ENCODE assay signal across 27 cellular contexts in genomic region chr2:157867703-157868102, GRCh38. TPM values are rescaled to one million over a fixed set of nuclear protein-coding genes. Genes with fewer than 3 reads are reported as not detected.
A peak's percentile ranks its signal among the peaks of the same experiment; 100 is the strongest.
DNase-seq lines count a peak whose midpoint lies in the region; ATAC-seq, FAIRE-seq and TF ChIP-seq lines count a peak whose summit lies in the region.
"Had no signal": no experiment of that assay in that cellular context is flagged by ENCODE, and none has a peak within 500 bp of the region (broad histone marks: within the 10 kb centered on the region; RNA-seq: fewer than 3 reads in every experiment).

No MANE protein-coding gene starts in this region.

- BruUV-seq in K562 (replicated peaks; lab: Mats Ljungman, UMichigan), result no TSS peak

- POLR2A ChIA-PET in activated CD4-positive, alpha-beta T cell treated with anti-CD3 and anti-CD28 coated beads, Interleukin-2, amount 10 ng/mL, durations not matched to agents 7 days and 5 days (lab: Charles Lee), result interaction anchor here (0.6 kb wide), 1 partner anchor 820 kb away, joined by 3 read pairs; no protein-coding TSS in a partner anchor
- POLR2A ChIA-PET in K562 (lab: Yijun Ruan, JAX) (interaction anchor here (0.6 to 2.5 kb wide), 4 partner anchors 9 to 103 kb away, joined by 3 to 16 read pairs (median 4); partner anchors contain the start of gene ACVR1), SK-N-SH (lab: Yijun Ruan, JAX) (no interaction called here)

- CTCF ChIA-PET in activated CD4-positive, alpha-beta T cell treated with anti-CD3 and anti-CD28 coated beads, Interleukin-2, amount 10 ng/mL, durations not matched to agents 7 days and 5 days (lab: Charles Lee), result interaction anchor here (1.4 to 1.8 kb wide), 2 partner anchors 9 to 12 kb away, joined by 4 to 5 read pairs; no protein-coding TSS in a partner anchor
- CTCF ChIA-PET in K562 (lab: Yijun Ruan, JAX; ENCODE audit: low intra/inter-chr PET ratio) (no interaction called here), SK-N-SH (lab: Yijun Ruan, JAX) (interaction anchor here (0.7 to 1.7 kb wide), 2 partner anchors 14 to 34 kb away, joined by 3 to 4 read pairs; no protein-coding TSS in a partner anchor)

- TF ChIP-seq EP300 in K562 (IDR thresholded peaks at IDR 0.05; ENCODE audit: low read length) (no peak), SK-N-SH (IDR thresholded peaks at IDR 0.05; ENCODE audit: borderline replicate concordance in 1 of 2, low read depth in 1 of 2, low read length in 1 of 2) (no peak)

- no peaks in the 10 kb centered on the region for H3F3A ChIP-seq in MM.1S (ENCODE audit: insufficient read depth, low read length)
- H3F3A ChIP-seq in SK-N-SH (replicated peaks; ENCODE audit: insufficient read depth), result no peaks in the 10 kb centered on the region

- intact Hi-C loops in K562 (cut with micrococcal nuclease), result no loop called here
- intact Hi-C loops in esophagus squamous epithelium (cut with DNase I), result no loop called here

- H3K4me2 ChIP-seq in K562 (ENCODE audit: insufficient read depth, low read length) (no peak overlapping the region), MM.1S (ENCODE audit: low read depth, low read length) (no peak overlapping the region), SK-N-SH (no peak overlapping the region)
- H3K4me2 ChIP-seq: BLaER1 treated with 17β-estradiol and CSF1 and Interleukin-3, amounts not matched to agents 10 nM and 100 nM had no signal

- H3K36me3 Mint-ChIP-seq in activated CD4-positive, alpha-beta T cell treated with anti-CD3 and anti-CD28 coated beads, Interleukin-2, amount 10 ng/mL, durations not matched to agents 7 days and 5 days (ENCODE audit: low read depth), result peaks cover 35% of the 10 kb centered on the region
- no peaks in the 10 kb centered on the region for H3K36me3 Mint-ChIP-seq in osteocyte (ENCODE audit: unreplicated experiment)

- H3K9ac ChIP-seq in K562 (ENCODE audit: insufficient read depth in 1 of 2, low read depth in 2 of 2, low read length in 2 of 2) (no peak overlapping the region), liver (ENCODE audit: low read depth in 1 of 2, low read length in 2 of 2) (no peak overlapping the region), MM.1S (ENCODE audit: low read length) (no peak overlapping the region), SK-N-SH (no peak overlapping the region)
- H3K9ac ChIP-seq: BLaER1 treated with 17β-estradiol and CSF1 and Interleukin-3, amounts not matched to agents 10 nM and 100 nM; GM23248 had no signal

- in situ Hi-C loops in K562 (cut with MboI), result no loop called here

- H3K27ac ChIP-seq in K562 (ENCODE audit: extremely low read depth, low read depth, low read length) (no peak overlapping the region), liver (ENCODE audit: low read depth in 1 of 2, low read length in 2 of 2) (peak overlapping the region; percentile 29 to 47), MM.1S (ENCODE audit: low read length) (no peak overlapping the region), SK-N-SH (ENCODE audit: low read depth in 2 of 2, low read length in 1 of 2) (no peak overlapping the region), esophagus squamous epithelium (no peak overlapping the region)
- H3K27ac ChIP-seq: BLaER1 treated with 17β-estradiol and CSF1 and Interleukin-3, amounts not matched to agents 10 nM and 100 nM; GM23248 had no signal

- H4K20me1 ChIP-seq in K562 (replicated peaks; ENCODE audit: control insufficient read depth, insufficient read depth, low read length) (0 out of 2 replicates have a peak, but pooled peaks cover 4% of the 10 kb centered on the region), MM.1S (ENCODE audit: insufficient read depth, low read length) (no peaks in the 10 kb centered on the region), SK-N-SH (ENCODE audit: insufficient read depth) (peaks cover 45% of the 10 kb centered on the region)

- H3K27me3 Mint-ChIP-seq in activated CD4-positive, alpha-beta T cell treated with anti-CD3 and anti-CD28 coated beads, Interleukin-2, amount 10 ng/mL, durations not matched to agents 7 days and 5 days, result no peaks in the 10 kb centered on the region
- no peaks in the 10 kb centered on the region for H3K27me3 Mint-ChIP-seq in osteocyte (ENCODE audit: unreplicated experiment)
- H3K27me3 Mint-ChIP-seq: CD4-positive, alpha-beta T cell; CD8-positive, alpha-beta memory T cell had no signal

- H3K27me3 ChIP-seq in K562 (ENCODE audit: control insufficient read depth in 2 of 2, insufficient read depth in 2 of 2, low read length in 2 of 2), result no peaks in the 10 kb centered on the region
- H3K27me3 ChIP-seq in liver (ENCODE audit: control insufficient read depth in 4 of 4, insufficient read depth in 4 of 4, low read length in 3 of 4), result no peaks in the 10 kb centered on the region
- H3K27me3 ChIP-seq in MM.1S (replicated peaks; ENCODE audit: insufficient read depth, low read length), result no peaks in the 10 kb centered on the region
- no peaks in the 10 kb centered on the region for H3K27me3 ChIP-seq in SK-N-SH (ENCODE audit: insufficient read depth)
- H3K27me3 ChIP-seq in esophagus squamous epithelium, result no peaks in the 10 kb centered on the region
- H3K27me3 ChIP-seq: BE2C; BLaER1 treated with 17β-estradiol and CSF1 and Interleukin-3, amounts not matched to agents 10 nM and 100 nM had no signal

- peak overlapping the region; percentile 52 for H3K27ac Mint-ChIP-seq in activated CD4-positive, alpha-beta T cell treated with anti-CD3 and anti-CD28 coated beads, Interleukin-2, amount 10 ng/mL, durations not matched to agents 7 days and 5 days
- peak overlapping the region; percentile 87 for H3K27ac Mint-ChIP-seq in osteocyte (ENCODE audit: unreplicated experiment)
- H3K27ac Mint-ChIP-seq: CD14-positive monocyte; CD4-positive, alpha-beta T cell had no signal

- no peaks in the 10 kb centered on the region for H3K36me3 ChIP-seq in K562 (ENCODE audit: control insufficient read depth, insufficient read depth, low read length)
- no peaks in the 10 kb centered on the region for H3K36me3 ChIP-seq in liver (ENCODE audit: control insufficient read depth in 4 of 4, insufficient read depth in 3 of 4, low read depth in 1 of 4, low read length in 3 of 4)
- H3K36me3 ChIP-seq in MM.1S (replicated peaks; ENCODE audit: insufficient read depth, low read length), result no peaks in the 10 kb centered on the region
- no peaks in the 10 kb centered on the region for H3K36me3 ChIP-seq in SK-N-SH (replicated peaks in 1 of 2; ENCODE audit: control insufficient read depth in 1 of 2, insufficient read depth in 2 of 2, low read length in 1 of 2)
- H3K36me3 ChIP-seq in esophagus squamous epithelium, result no peaks in the 10 kb centered on the region
- H3K36me3 ChIP-seq: BE2C; BLaER1 treated with 17β-estradiol and CSF1 and Interleukin-3, amounts not matched to agents 10 nM and 100 nM had no signal

- no peak for DNase-seq in activated CD4-positive, alpha-beta T cell treated with anti-CD3 and anti-CD28 coated beads, Interleukin-2, amount 10 ng/mL, durations not matched to agents 7 days and 5 days
- DNase-seq in activated CD4-positive, alpha-beta T cell treated with anti-CD3 and anti-CD28 coated beads for 48 hours, result no peak
- DNase-seq in K562 (ENCODE audit: extremely low read depth in 1 of 4, low spot score in 3 of 4) (no peak), osteocyte (ENCODE audit: extremely low spot score, unreplicated experiment) (no peak), MM.1S (no peak), SK-N-SH (no peak), esophagus squamous epithelium (lab: John Stamatoyannopoulos, UW) (no peak)
- DNase-seq: 8988T; ACHN; AML-193; BE2C; CD4-positive, alpha-beta T cell; CD8-positive, alpha-beta memory T cell; DMS 273 treated with DMSO at 0.1 percent for 48 hours; DMS79; EL; GDM1; GM23248; H9 had no signal

- H3K4me3 Mint-ChIP-seq in activated CD4-positive, alpha-beta T cell treated with anti-CD3 and anti-CD28 coated beads, Interleukin-2, amount 10 ng/mL, durations not matched to agents 7 days and 5 days, result no peak overlapping the region
- no peak overlapping the region for H3K4me3 Mint-ChIP-seq in osteocyte (ENCODE audit: unreplicated experiment)
- H3K4me3 Mint-ChIP-seq: CD14-positive monocyte; CD4-positive, alpha-beta T cell; H9 had no signal

- H3K9me3 Mint-ChIP-seq in activated CD4-positive, alpha-beta T cell treated with anti-CD3 and anti-CD28 coated beads, Interleukin-2, amount 10 ng/mL, durations not matched to agents 7 days and 5 days, result peaks cover 3% of the 10 kb centered on the region
- H3K9me3 Mint-ChIP-seq in osteocyte (ENCODE audit: unreplicated experiment), result no peaks in the 10 kb centered on the region
- H3K9me3 Mint-ChIP-seq: CD14-positive monocyte; CD4-positive, alpha-beta T cell; CD8-positive, alpha-beta memory T cell; H9 had no signal

- H3K9me2 ChIP-seq in MM.1S (replicated peaks; ENCODE audit: insufficient read depth, low read length) (no peaks in the 10 kb centered on the region), SK-N-SH (no peaks in the 10 kb centered on the region)

- H2AFZ ChIP-seq in K562 (ENCODE audit: low read depth, low read length) (no peak overlapping the region), MM.1S (ENCODE audit: low read length) (no peak overlapping the region), SK-N-SH (ENCODE audit: low read depth) (no peak overlapping the region)
- H2AFZ ChIP-seq: GM23248 had no signal

- H3K9me3 ChIP-seq in K562 (replicated peaks; ENCODE audit: control insufficient read depth, insufficient read depth, low read depth, low read length), result no peaks in the 10 kb centered on the region
- no peaks in the 10 kb centered on the region for H3K9me3 ChIP-seq in liver (ENCODE audit: control insufficient read depth in 4 of 4, low read length in 3 of 4)
- H3K9me3 ChIP-seq in MM.1S (replicated peaks; ENCODE audit: insufficient read depth, low read length), result no peaks in the 10 kb centered on the region
- H3K9me3 ChIP-seq in SK-N-SH, result no peaks in the 10 kb centered on the region
- no peaks in the 10 kb centered on the region for H3K9me3 ChIP-seq in esophagus squamous epithelium
- H3K9me3 ChIP-seq: A549; BE2C; BLaER1 treated with 17β-estradiol and CSF1 and Interleukin-3, amounts not matched to agents 10 nM and 100 nM had no signal

- no peak overlapping the region for H3K4me3 ChIP-seq in K562
- H3K4me3 ChIP-seq in liver (ENCODE audit: low read depth in 1 of 3, low read length in 3 of 3), result no peak overlapping the region
- H3K4me3 ChIP-seq in MM.1S (ENCODE audit: low read length), result no peak overlapping the region
- no peak overlapping the region for H3K4me3 ChIP-seq in SK-N-SH (ENCODE audit: low read depth in 2 of 2, low read length in 1 of 2)
- H3K4me3 ChIP-seq in esophagus squamous epithelium, result no peak overlapping the region
- H3K4me3 ChIP-seq: A549; BLaER1 treated with 17β-estradiol and CSF1 and Interleukin-3, amounts not matched to agents 10 nM and 100 nM; GM12878; GM23248 had no signal

- no peak for TF ChIP-seq CTCF in K562 (IDR thresholded peaks at IDR 0.05 in 2 of 3, conservative IDR thresholded peaks at IDR 0.05 in 1 of 3; ENCODE audit: insufficient read depth in 2 of 3, low read depth in 1 of 3, low read length in 3 of 3)
- TF ChIP-seq CTCF in liver (IDR thresholded peaks at IDR 0.05; ENCODE audit: low read depth, low read length, missing input control), result no peak
- TF ChIP-seq CTCF in osteocyte (IDR thresholded peaks at IDR 0.05), result no peak
- TF ChIP-seq CTCF in MM.1S (IDR thresholded peaks at IDR 0.05; ENCODE audit: low read length), result no peak
- no peak for TF ChIP-seq CTCF in SK-N-SH (IDR thresholded peaks at IDR 0.05)
- no peak for TF ChIP-seq CTCF in esophagus squamous epithelium (IDR thresholded peaks at IDR 0.05)

- H3K9me1 ChIP-seq in K562 (ENCODE audit: control insufficient read depth, insufficient read depth, low read length), result no peaks in the 10 kb centered on the region

- TF ChIP-seq RAD21 in K562 (CRISPR knock-in tag; conservative IDR thresholded peaks at IDR 0.05 in 1 of 2, IDR thresholded peaks at IDR 0.05 in 1 of 2) (no peak), liver (IDR thresholded peaks at IDR 0.05) (no peak), SK-N-SH (IDR thresholded peaks at IDR 0.05; ENCODE audit: low read length) (no peak)

- H3K4me1 Mint-ChIP-seq in activated CD4-positive, alpha-beta T cell treated with anti-CD3 and anti-CD28 coated beads, Interleukin-2, amount 10 ng/mL, durations not matched to agents 7 days and 5 days, result peaks cover 70% of the 10 kb centered on the region
- peaks cover 65% of the 10 kb centered on the region for H3K4me1 Mint-ChIP-seq in osteocyte (ENCODE audit: unreplicated experiment)

- H3K79me2 ChIP-seq in K562 (ENCODE audit: control insufficient read depth, insufficient read depth, low read length) (peaks cover 32% of the 10 kb centered on the region), MM.1S (ENCODE audit: low read length) (no peaks in the 10 kb centered on the region), SK-N-SH (ENCODE audit: insufficient read depth) (peaks cover 91% of the 10 kb centered on the region)

- no peak; the same call in 2 of the 3 replicates for ATAC-seq in K562
- ATAC-seq: A549, GM12878, HCT116 had no signal

- no peak for TF ChIP-seq POLR2A in K562 (conservative IDR thresholded peaks at IDR 0.05)
- TF ChIP-seq POLR2A in esophagus squamous epithelium (IDR thresholded peaks at IDR 0.05), result no peak

- no peak for FAIRE-seq in K562 (lab: Jason Lieb, UNC)
- FAIRE-seq: A549, D721Med, GM12878, GM18507 had no signal

- peaks cover 0 to 4% of the 10 kb centered on the region in 2 experiments; a peak in 1 of 5 replicates for H3K4me1 ChIP-seq in K562 (replicated peaks in 1 of 2; ENCODE audit: control insufficient read depth in 2 of 2, insufficient read depth in 2 of 2, low read length in 2 of 2)
- H3K4me1 ChIP-seq in liver (ENCODE audit: control insufficient read depth in 4 of 4, insufficient read depth in 4 of 4, low read length in 3 of 4), result peaks cover 9 to 70% (median 54%) of the 10 kb centered on the region in 4 donors
- no peaks in the 10 kb centered on the region for H3K4me1 ChIP-seq in MM.1S (ENCODE audit: low read length)
- peaks cover 7 to 11% of the 10 kb centered on the region in 2 experiments; a peak in 3 of 4 replicates for H3K4me1 ChIP-seq in SK-N-SH (ENCODE audit: control insufficient read depth in 1 of 2, insufficient read depth in 2 of 2, low read depth in 1 of 2, low read length in 1 of 2)
- H3K4me1 ChIP-seq in esophagus squamous epithelium, result peaks cover 0 to 32% (median 5%) of the 10 kb centered on the region in 3 donors
- H3K4me1 ChIP-seq: BE2C; BLaER1 treated with 17β-estradiol and CSF1 and Interleukin-3, amounts not matched to agents 10 nM and 100 nM had no signal

RNA-seq across cellular contexts. Expression of gene ACVR1, which starts 8.4 kb away (rescaled TPM):
- total RNA-seq in activated CD4-positive, alpha-beta T cell treated with anti-CD3 and anti-CD28 coated beads, Interleukin-2, amount 10 ng/mL, durations not matched to agents 7 days and 5 days, result 10 to 100 TPM; 26.0 to 29.6 TPM
- total RNA-seq in K562 (2011; cell fraction: chromatin; rRNA removed; ENCODE audit: low replicate concordance), result 38.7 and 52.9 TPM in 2 replicates
- 26.2 and 27.5 TPM in 2 replicates for total RNA-seq in K562 (2011; cell fraction: nucleolus; rRNA removed)
- 35.6 and 47.0 TPM in 2 replicates for total RNA-seq in K562 (2011; cell fraction: nucleoplasm; rRNA removed)
- 4.3 and 4.4 TPM in 2 replicates for total RNA-seq in K562 (2014; rRNA removed)
- 6.8 and 6.9 TPM in 2 replicates for total RNA-seq in K562 (2014; rRNA removed; fragmentation: Illumina TruSeq; extraction: Trizol)
- 3.8 and 4.5 TPM in 2 replicates for total RNA-seq in K562 (2015; rRNA removed; fragmentation: Illumina TruSeq; extraction: Trizol)
- total RNA-seq in K562 (2021), result 12.0 and 14.3 TPM in 2 replicates
- 11.4 and 14.2 TPM in 2 replicates for polyA plus RNA-seq in K562 (2011; rRNA removed)
- polyA plus RNA-seq in K562 (2011; cell fraction: cytosol; rRNA removed), result 6.6 and 10.6 TPM in 2 replicates
- polyA plus RNA-seq in K562 (2011; cell fraction: nucleus; rRNA removed), result 12.8 and 15.9 TPM in 2 replicates
- polyA plus RNA-seq in K562 (2012), result 8.5 and 14.6 TPM in 2 replicates
- polyA plus RNA-seq in K562 (2014; fragmentation: Illumina TruSeq; extraction: Trizol), result 12.9 and 13.0 TPM in 2 replicates
- polyA plus RNA-seq in K562 (2014; fragmentation: Nextera tagmentation; extraction: Ambion mirVana), result 1 to 10 TPM; 4.7 to 7.9 TPM
- polyA plus RNA-seq in K562 (2014; rRNA removed), result 5.9 and 6.8 TPM in 2 replicates
- 21.8 and 29.3 TPM in 2 replicates for polyA minus RNA-seq in K562 (2011; rRNA and poly(A)+ RNA removed)
- polyA minus RNA-seq in K562 (2011; cell fraction: cytosol; rRNA and poly(A)+ RNA removed), result 10.3 and 12.3 TPM in 2 replicates
- polyA minus RNA-seq in K562 (2011; cell fraction: nucleus; rRNA and poly(A)+ RNA removed), result 14.8 and 26.1 TPM in 2 replicates
- 10 to 100 TPM in 1 of 2 donors, 1 to 10 TPM in 1; 9.3 to 20.4 TPM for total RNA-seq in liver
- 1 to 10 TPM; 6.2 to 7.7 TPM for polyA plus RNA-seq in liver
- total RNA-seq in osteocyte, result 59.5 and 66.6 TPM in 2 replicates
- polyA plus RNA-seq in SK-N-SH (2012; rRNA removed), result 21.0 and 22.4 TPM in 2 replicates
- polyA plus RNA-seq in SK-N-SH (2012; cell fraction: cytosol; rRNA removed), result 36.5 and 38.2 TPM in 2 replicates
- 24.4 and 30.1 TPM in 2 replicates for polyA plus RNA-seq in SK-N-SH (2012; cell fraction: nucleus; rRNA removed)
- total RNA-seq in esophagus squamous epithelium, result 10 to 100 TPM in 2 of 4 donors, 1 to 10 TPM in 2; 4.7 to 18.7 (median 10.3) TPM

Comparison
In these comparisons a context has a peak if more than half of its experiments do, and no peak if none do; other contexts are left out.
1. H3K27ac ChIP-seq: peak in liver (2 of 2); none in K562 (single experiment), MM.1S (single experiment), SK-N-SH (0 of 2) and esophagus squamous epithelium (0 of 4).